In the genomic region with DNA sequence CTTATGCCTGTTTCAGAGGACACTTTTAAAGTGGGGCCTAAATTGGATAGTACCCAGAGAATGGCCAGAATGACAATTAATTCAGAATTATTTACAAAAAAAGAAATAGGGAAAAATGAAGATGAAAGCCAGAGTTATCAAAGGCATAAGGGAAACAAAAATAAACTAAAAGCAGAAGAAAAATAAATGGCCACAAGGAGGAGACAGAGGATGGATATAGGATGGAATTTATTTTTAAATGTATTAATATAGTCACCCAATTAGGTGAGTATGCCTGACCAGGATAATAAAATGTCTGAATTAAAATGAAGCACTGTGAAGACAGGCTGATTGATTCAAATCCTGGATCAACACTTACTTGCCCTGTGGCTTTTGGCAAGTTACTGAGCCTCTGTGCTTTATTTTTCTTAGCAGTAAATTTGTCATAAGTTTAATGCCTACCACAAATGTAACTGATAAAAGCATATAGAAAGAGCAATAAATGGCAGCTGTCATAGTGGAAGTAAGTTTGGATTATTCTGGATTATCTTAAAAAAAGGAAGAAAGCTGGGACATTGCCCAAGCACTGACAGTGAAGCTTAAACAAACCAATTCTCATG, we compare ENCODE assay signal across 9 cellular contexts. TPM values are rescaled to one million over a fixed set of nuclear protein-coding genes. Genes with fewer than 3 reads are reported as not detected.
DNase-seq lines count a peak whose midpoint lies in the region; ATAC-seq, FAIRE-seq and TF ChIP-seq lines count a peak whose summit lies in the region.
"Had no signal": no experiment of that assay in that cellular context is flagged by ENCODE, and none has a peak within 500 bp of the region (broad histone marks: within the 10 kb centered on the region; RNA-seq: fewer than 3 reads in every experiment).

No MANE protein-coding gene starts in this region.

- DNase-seq in BJ (ENCODE audit: low read depth) (no peak), HT-29 (ENCODE audit: low spot score) (peak; percentile 53), astrocyte (ENCODE audit: low read depth) (no peak), lung (ENCODE audit: low spot score) (no peak), NCI-H1092 (lab: John Stamatoyannopoulos, UW) (no peak), COLO668 (lab: John Stamatoyannopoulos, UW; ENCODE audit: unreplicated experiment) (no peak)
- no peak for DNase-seq in activated CD4-positive, alpha-beta T cell treated with anti-CD3 and anti-CD28 coated beads for 1 hour
- DNase-seq: activated CD8-positive, alpha-beta memory T cell treated with anti-CD3 and anti-CD28 coated beads for 24 hours had no signal

- H3K4me1 ChIP-seq in astrocyte (ENCODE audit: insufficient read depth, low read length) (peaks cover 6% of the 10 kb centered on the region), lung (ENCODE audit: control insufficient read depth in 2 of 2, insufficient read depth in 2 of 2, low read length in 2 of 2) (no peaks in the 10 kb centered on the region)

- ATAC-seq in lung (ENCODE audit: insufficient read depth, low FRiP score) (no peak), GM19463 (IDR thresholded peaks at IDR 0.05; ENCODE audit: unreplicated experiment) (no peak)

- no peaks in the 10 kb centered on the region for H3K36me3 Mint-ChIP-seq in astrocyte (ENCODE audit: low read depth, unreplicated experiment)

- H3K36me3 ChIP-seq in BJ (ENCODE audit: control insufficient read depth, insufficient read depth, low read length) (no peaks in the 10 kb centered on the region), astrocyte (ENCODE audit: insufficient read depth, low read length) (no peaks in the 10 kb centered on the region), lung (ENCODE audit: control insufficient read depth in 2 of 2, insufficient read depth in 2 of 2, low read length in 2 of 2) (no peaks in the 10 kb centered on the region)

- H3K4me3 Mint-ChIP-seq in astrocyte (ENCODE audit: unreplicated experiment) = no peak overlapping the region

- no peaks in the 10 kb centered on the region for H3K27me3 Mint-ChIP-seq in astrocyte (ENCODE audit: low read depth, unreplicated experiment)

- no peaks in the 10 kb centered on the region for H3K79me2 ChIP-seq in astrocyte (ENCODE audit: insufficient read depth, low read length)

- H3K27ac Mint-ChIP-seq in astrocyte (ENCODE audit: unreplicated experiment) = no peak overlapping the region

- peak; percentile 50 for FAIRE-seq in astrocyte (lab: Jason Lieb, UNC)

- H3K4me2 ChIP-seq in astrocyte (ENCODE audit: low read length) = no peak overlapping the region

- H4K20me1 ChIP-seq in astrocyte (ENCODE audit: insufficient read depth, low read length) = no peaks in the 10 kb centered on the region

- CTCF ChIA-PET in BJ (lab: Yijun Ruan, JAX) = interaction anchor here (0.6 to 6.9 kb wide), 11 partner anchors 68 to 312 kb away, joined by 3 to 73 read pairs (median 4); a partner anchor contains a TSS

- TF ChIP-seq CTCF in BJ (IDR thresholded peaks at IDR 0.05; ENCODE audit: insufficient read depth, low read depth, low read length) = peak; percentile 50
- TF ChIP-seq CTCF in astrocyte (IDR thresholded peaks at IDR 0.05; ENCODE audit: insufficient read depth, low read depth, low read length) = peak; percentile 23
- TF ChIP-seq CTCF in lung (IDR thresholded peaks at IDR 0.05; ENCODE audit: control extremely low read depth, extremely low read depth) = peak; percentile 25

- H3K27me3 ChIP-seq in BJ (ENCODE audit: control insufficient read depth, insufficient read depth, low read length) = no peaks in the 10 kb centered on the region
- H3K27me3 ChIP-seq in astrocyte (ENCODE audit: insufficient read depth, low read length) = no peaks in the 10 kb centered on the region
- no peaks in the 10 kb centered on the region for H3K27me3 ChIP-seq in lung (ENCODE audit: control insufficient read depth, insufficient read depth)

- H3K9me3 ChIP-seq in astrocyte (ENCODE audit: insufficient read depth, low read depth, low read length) = no peaks in the 10 kb centered on the region
- no peaks in the 10 kb centered on the region for H3K9me3 ChIP-seq in lung (ENCODE audit: control insufficient read depth in 2 of 2, insufficient read depth in 1 of 2, low read length in 1 of 2)

- H3K9ac ChIP-seq in astrocyte (ENCODE audit: low read length) = no peak overlapping the region

- peaks cover 9% of the 10 kb centered on the region for H3K4me1 Mint-ChIP-seq in astrocyte (ENCODE audit: low read depth, unreplicated experiment)

- H3K4me3 ChIP-seq in BJ (ENCODE audit: low read depth, low read length) (no peak overlapping the region), astrocyte (ENCODE audit: insufficient read depth, low read depth, low read length) (no peak overlapping the region), lung (no peak overlapping the region)

- POLR2A ChIA-PET in BJ (lab: Charles Lee) = no interaction called here

- H2AFZ ChIP-seq in astrocyte (ENCODE audit: low read depth, low read length) = no peak overlapping the region

- no peak overlapping the region for H3K27ac ChIP-seq in astrocyte (ENCODE audit: low read depth, low read length)
- no peak overlapping the region for H3K27ac ChIP-seq in lung (ENCODE audit: low read depth in 1 of 2, low read length in 1 of 2)

- peaks cover 2% of the 10 kb centered on the region for H3K9me3 Mint-ChIP-seq in astrocyte (ENCODE audit: unreplicated experiment)

RNA-seq across cellular contexts. Expression of a gene that starts 3.4 kb away (rescaled TPM):
- polyA plus RNA-seq in BJ (2011; rRNA removed) (not detected in 2 replicates), lung (under 1 TPM; 0.14 to 0.52 TPM)
- not detected in 2 replicates for polyA minus RNA-seq in BJ (2011; rRNA and poly(A)+ RNA removed)
- not detected in 2 replicates for total RNA-seq in HT-29 (2014; rRNA removed; shearing (Covaris generic))
- total RNA-seq in astrocyte (not detected in 2 replicates), lung (under 1 TPM; 0.12 to 0.60 TPM)

RNA-seq across cellular contexts. Expression of a gene that starts 23.5 kb away (rescaled TPM):
- 0.22 TPM in 1 of 2 replicates, not detected in the other for polyA plus RNA-seq in BJ (2011; rRNA removed)
- polyA minus RNA-seq in BJ (2011; rRNA and poly(A)+ RNA removed) = not detected in 2 replicates
- total RNA-seq in HT-29 (2014; rRNA removed; shearing (Covaris generic)) = not detected in 2 replicates
- 0.14 TPM in 1 of 2 replicates, not detected in the other for total RNA-seq in astrocyte
- total RNA-seq in lung = 1 to 10 TPM; 2.6 to 3.2 TPM
- 1 to 10 TPM in 1 of 2 donors, under 1 TPM in 1; 0.41 to 2.5 TPM for polyA plus RNA-seq in lung

RNA-seq across cellular contexts. Expression of a gene that starts 35.0 kb away (rescaled TPM):
- polyA plus RNA-seq in BJ (2011; rRNA removed) (not detected in 2 replicates), lung (1 to 10 TPM in 1 of 2 donors, under 1 TPM in 1; 0.57 to 1.5 TPM)
- polyA minus RNA-seq in BJ (2011; rRNA and poly(A)+ RNA removed) = not detected in 2 replicates
- not detected in 2 replicates for total RNA-seq in HT-29 (2014; rRNA removed; shearing (Covaris generic))
- total RNA-seq in astrocyte (not detected in 2 replicates), lung (1 to 10 TPM in 1 of 2 donors, not detected in 1; 2.2 TPM)
